Comparison of ENCODE assay signal across 8 cellular contexts in genomic region chr19:17424743-17425365, GRCh38. TPM values are rescaled to one million over a fixed set of nuclear protein-coding genes. Genes with fewer than 3 reads are reported as not detected.
DNase-seq lines count a peak whose midpoint lies in the region; ATAC-seq and TF ChIP-seq lines count a peak whose summit lies in the region.

No MANE protein-coding gene starts in this region.

- WGBS in HUES64, result 13% methylated on average over 27 of the region's 27 CpGs

- BruUV-seq in Calu3 (replicated peaks; lab: Mats Ljungman, UMichigan), result no TSS peak

- ATAC-seq in left cardiac atrium, result peak; percentile 43 to 62
- peak; percentile 42 for ATAC-seq in stimulated activated effector memory CD8-positive, alpha-beta T cell treated with anti-CD3 and anti-CD28 coated beads, Interleukin-12 subunit alpha, Interleukin-12 subunit beta, amount 100 ng/mL, for 72 hours

- no peaks in the 10 kb centered on the region for H3K27me3 Mint-ChIP-seq in activated CD4-positive, alpha-beta memory T cell treated with anti-CD3 and anti-CD28 coated beads for 36 hours
- H3K27me3 Mint-ChIP-seq in Calu3 (ENCODE audit: unreplicated experiment), result no peaks in the 10 kb centered on the region

- H3K9me3 ChIP-seq in HUES64 (ENCODE audit: insufficient read depth, low read depth, low read length), result no peaks in the 10 kb centered on the region

- TF ChIP-seq CTCF in Calu3 (IDR thresholded peaks at IDR 0.05; ENCODE audit: unreplicated experiment), result no peak

- H3K36me3 ChIP-seq in HUES64 (ENCODE audit: insufficient read depth, low read length), result no peaks in the 10 kb centered on the region; the same call in none of the 2 replicates

- H3K27ac ChIP-seq in HUES64 (ENCODE audit: low read depth, low read length), result no peak overlapping the region

- 0 out of 2 replicates have a peak overlapping the region, but pooled peaks have one; percentile 14 for H3K9ac ChIP-seq in HUES64 (ENCODE audit: low read depth, low read length)

- intact Hi-C loops in activated CD4-positive, alpha-beta memory T cell treated with anti-CD3 and anti-CD28 coated beads for 36 hours (cut with micrococcal nuclease), result loop anchor here (5.0 kb wide), 1 partner anchor 87 kb away; the partner anchor contains the start of gene PGLS
- intact Hi-C loops in left cardiac atrium (cut with DNase I) (no loop called here), Calu3 (cut with micrococcal nuclease; ENCODE audit: unreplicated experiment) (no loop called here)

- peak overlapping the region; percentile 46 for H3K4me3 ChIP-seq in HUES64 (ENCODE audit: low read length)

- H3K27ac Mint-ChIP-seq in activated CD4-positive, alpha-beta memory T cell treated with anti-CD3 and anti-CD28 coated beads for 36 hours, result no peak overlapping the region
- no peak overlapping the region for H3K27ac Mint-ChIP-seq in stimulated activated effector memory CD8-positive, alpha-beta T cell treated with anti-CD3 and anti-CD28 coated beads, Interleukin-12 subunit alpha, Interleukin-12 subunit beta, amount 100 ng/mL, for 72 hours
- no peak overlapping the region for H3K27ac Mint-ChIP-seq in Calu3 (ENCODE audit: unreplicated experiment)

- H3K4me1 ChIP-seq in HUES64 (ENCODE audit: insufficient read depth, low read length), result peaks cover 4% of the 10 kb centered on the region; the same call in 1 of the 2 replicates

- POLR2A ChIA-PET in activated CD4-positive, alpha-beta memory T cell treated with anti-CD3 and anti-CD28 coated beads for 36 hours (lab: Charles Lee), result no interaction called here

- H3K27me3 ChIP-seq in HUES64 (ENCODE audit: insufficient read depth, low read length), result no peaks in the 10 kb centered on the region

- CTCF ChIA-PET in activated CD4-positive, alpha-beta memory T cell treated with anti-CD3 and anti-CD28 coated beads for 36 hours (lab: Charles Lee), result interaction anchor here (0.8 kb wide), 1 partner anchor 24 kb away, joined by 3 read pairs; the partner anchor contains the start of gene TMEM221
- CTCF ChIA-PET in Calu3 (lab: Charles Lee), result no interaction called here

- H3K36me3 Mint-ChIP-seq in activated CD4-positive, alpha-beta memory T cell treated with anti-CD3 and anti-CD28 coated beads for 36 hours, result peaks cover 8% of the 10 kb centered on the region
- H3K36me3 Mint-ChIP-seq in stimulated activated effector memory CD8-positive, alpha-beta T cell treated with anti-CD3 and anti-CD28 coated beads, Interleukin-12 subunit alpha, Interleukin-12 subunit beta, amount 100 ng/mL, for 72 hours, result peaks cover 8% of the 10 kb centered on the region
- peaks cover 13% of the 10 kb centered on the region for H3K36me3 Mint-ChIP-seq in Calu3 (ENCODE audit: insufficient read depth, unreplicated experiment)

- DNase-seq in Daoy (ENCODE audit: low read depth) (peak; percentile 59), left cardiac atrium (peak; percentile 42), Calu3 (no peak), RKO (ENCODE audit: low spot score) (no peak), mucosa of gallbladder (ENCODE audit: low spot score) (no peak)
- peak; percentile 57 for DNase-seq in activated CD4-positive, alpha-beta memory T cell treated with anti-CD3 and anti-CD28 coated beads for 36 hours
- DNase-seq in stimulated activated effector memory CD8-positive, alpha-beta T cell treated with anti-CD3 and anti-CD28 coated beads, Interleukin-12 subunit alpha, Interleukin-12 subunit beta, amount 100 ng/mL, for 72 hours (ENCODE audit: low spot score in 2 of 2), result no peak

- no peaks in the 10 kb centered on the region for H3K9me3 Mint-ChIP-seq in activated CD4-positive, alpha-beta memory T cell treated with anti-CD3 and anti-CD28 coated beads for 36 hours
- no peaks in the 10 kb centered on the region for H3K9me3 Mint-ChIP-seq in stimulated activated effector memory CD8-positive, alpha-beta T cell treated with anti-CD3 and anti-CD28 coated beads, Interleukin-12 subunit alpha, Interleukin-12 subunit beta, amount 100 ng/mL, for 72 hours
- H3K9me3 Mint-ChIP-seq in Calu3 (ENCODE audit: low read depth, unreplicated experiment), result no peaks in the 10 kb centered on the region

- peaks cover 12% of the 10 kb centered on the region for H3K4me1 Mint-ChIP-seq in activated CD4-positive, alpha-beta memory T cell treated with anti-CD3 and anti-CD28 coated beads for 36 hours (ENCODE audit: low read depth)
- peaks cover 20% of the 10 kb centered on the region for H3K4me1 Mint-ChIP-seq in stimulated activated effector memory CD8-positive, alpha-beta T cell treated with anti-CD3 and anti-CD28 coated beads, Interleukin-12 subunit alpha, Interleukin-12 subunit beta, amount 100 ng/mL, for 72 hours
- H3K4me1 Mint-ChIP-seq in Calu3 (ENCODE audit: low read depth, unreplicated experiment), result no peaks in the 10 kb centered on the region

- H3K4me3 Mint-ChIP-seq in activated CD4-positive, alpha-beta memory T cell treated with anti-CD3 and anti-CD28 coated beads for 36 hours, result no peak overlapping the region
- H3K4me3 Mint-ChIP-seq in stimulated activated effector memory CD8-positive, alpha-beta T cell treated with anti-CD3 and anti-CD28 coated beads, Interleukin-12 subunit alpha, Interleukin-12 subunit beta, amount 100 ng/mL, for 72 hours, result no peak overlapping the region
- no peak overlapping the region for H3K4me3 Mint-ChIP-seq in Calu3 (ENCODE audit: low read depth, unreplicated experiment)

RNA-seq across cellular contexts. Expression of gene MVB12A, which starts 5.0 kb away (rescaled TPM):
- total RNA-seq in Daoy (2014; rRNA removed; shearing (Covaris generic)), result 82.3 and 102 TPM in 2 replicates
- polyA plus RNA-seq in HUES64 (2013, experiment 1 of 2), result 31.2 TPM
- polyA plus RNA-seq in HUES64 (2013, experiment 2 of 2), result 41.1 TPM
- 10 to 100 TPM; 36.5 to 42.4 TPM for total RNA-seq in activated CD4-positive, alpha-beta memory T cell treated with anti-CD3 and anti-CD28 coated beads for 36 hours
- 10 to 100 TPM; 22.6 to 24.8 TPM for total RNA-seq in left cardiac atrium
- 35.6 and 41.1 TPM in 2 replicates for total RNA-seq in Calu3 (2022)
- total RNA-seq in mucosa of gallbladder, result 61.2 TPM

RNA-seq across cellular contexts. Expression of gene BST2, which starts 19.4 kb away (rescaled TPM):
- total RNA-seq in Daoy (2014; rRNA removed; shearing (Covaris generic)), result 0.83 and 4.4 TPM in 2 replicates
- polyA plus RNA-seq in HUES64 (2013, experiment 1 of 2), result 33.3 TPM
- 47.2 TPM for polyA plus RNA-seq in HUES64 (2013, experiment 2 of 2)
- total RNA-seq in activated CD4-positive, alpha-beta memory T cell treated with anti-CD3 and anti-CD28 coated beads for 36 hours, result 100 to 1,000 TPM; 156 to 164 TPM
- 10 to 100 TPM; 56.9 to 72.6 TPM for total RNA-seq in left cardiac atrium
- 0.94 and 10.4 TPM in 2 replicates for total RNA-seq in Calu3 (2022)
- total RNA-seq in mucosa of gallbladder, result 90.6 TPM

RNA-seq across cellular contexts. Expression of gene TMEM221, which starts 23.6 kb away (rescaled TPM):
- total RNA-seq in Daoy (2014; rRNA removed; shearing (Covaris generic)), result not detected in 2 replicates
- 0.85 TPM for polyA plus RNA-seq in HUES64 (2013, experiment 1 of 2)
- polyA plus RNA-seq in HUES64 (2013, experiment 2 of 2), result 1.3 TPM
- total RNA-seq in activated CD4-positive, alpha-beta memory T cell treated with anti-CD3 and anti-CD28 coated beads for 36 hours, result not detected
- under 1 TPM; 0.18 to 0.21 TPM for total RNA-seq in left cardiac atrium
- 0.32 and 0.59 TPM in 2 replicates for total RNA-seq in Calu3 (2022)
- total RNA-seq in mucosa of gallbladder, result 0.37 TPM

RNA-seq across cellular contexts. Expression of gene CCDC194, which starts 30.9 kb away (rescaled TPM):
- total RNA-seq in Daoy (2014; rRNA removed; shearing (Covaris generic)), result 0.69 TPM in 1 of 2 replicates, not detected in the other
- 0.25 TPM for polyA plus RNA-seq in HUES64 (2013, experiment 1 of 2)
- polyA plus RNA-seq in HUES64 (2013, experiment 2 of 2), result not detected
- 1 to 10 TPM; 1.4 to 2.3 TPM for total RNA-seq in activated CD4-positive, alpha-beta memory T cell treated with anti-CD3 and anti-CD28 coated beads for 36 hours
- total RNA-seq in left cardiac atrium (not detected), Calu3 (2022) (not detected in 2 replicates), mucosa of gallbladder (1.0 TPM)

RNA-seq across cellular contexts. Expression of gene NXNL1, which starts 35.9 kb away (rescaled TPM):
- total RNA-seq in Daoy (2014; rRNA removed; shearing (Covaris generic)), result not detected in 2 replicates
- polyA plus RNA-seq in HUES64 (2013, experiment 1 of 2), result not detected
- polyA plus RNA-seq in HUES64 (2013, experiment 2 of 2), result not detected
- not detected for total RNA-seq in activated CD4-positive, alpha-beta memory T cell treated with anti-CD3 and anti-CD28 coated beads for 36 hours
- total RNA-seq in left cardiac atrium (under 1 TPM in 1 of 2 donors, not detected in 1; 0.56 TPM), Calu3 (2022) (not detected in 2 replicates), mucosa of gallbladder (not detected)

Comparison
In these comparisons a context has a peak if more than half of its experiments do, and no peak if none do; other contexts are left out.
1. DNase-seq: peak in Daoy (single experiment), activated CD4-positive, alpha-beta memory T cell treated with anti-CD3 and anti-CD28 coated beads for 36 hours (single experiment) and left cardiac atrium (single experiment); none in stimulated activated effector memory CD8-positive, alpha-beta T cell treated with anti-CD3 and anti-CD28 coated beads, Interleukin-12 subunit alpha, Interleukin-12 subunit beta, amount 100 ng/mL, for 72 hours (0 of 2), Calu3 (single experiment), RKO (single experiment) and mucosa of gallbladder (single experiment).